Comparison of ENCODE assay signal across 3 cellular contexts in the genomic region with DNA sequence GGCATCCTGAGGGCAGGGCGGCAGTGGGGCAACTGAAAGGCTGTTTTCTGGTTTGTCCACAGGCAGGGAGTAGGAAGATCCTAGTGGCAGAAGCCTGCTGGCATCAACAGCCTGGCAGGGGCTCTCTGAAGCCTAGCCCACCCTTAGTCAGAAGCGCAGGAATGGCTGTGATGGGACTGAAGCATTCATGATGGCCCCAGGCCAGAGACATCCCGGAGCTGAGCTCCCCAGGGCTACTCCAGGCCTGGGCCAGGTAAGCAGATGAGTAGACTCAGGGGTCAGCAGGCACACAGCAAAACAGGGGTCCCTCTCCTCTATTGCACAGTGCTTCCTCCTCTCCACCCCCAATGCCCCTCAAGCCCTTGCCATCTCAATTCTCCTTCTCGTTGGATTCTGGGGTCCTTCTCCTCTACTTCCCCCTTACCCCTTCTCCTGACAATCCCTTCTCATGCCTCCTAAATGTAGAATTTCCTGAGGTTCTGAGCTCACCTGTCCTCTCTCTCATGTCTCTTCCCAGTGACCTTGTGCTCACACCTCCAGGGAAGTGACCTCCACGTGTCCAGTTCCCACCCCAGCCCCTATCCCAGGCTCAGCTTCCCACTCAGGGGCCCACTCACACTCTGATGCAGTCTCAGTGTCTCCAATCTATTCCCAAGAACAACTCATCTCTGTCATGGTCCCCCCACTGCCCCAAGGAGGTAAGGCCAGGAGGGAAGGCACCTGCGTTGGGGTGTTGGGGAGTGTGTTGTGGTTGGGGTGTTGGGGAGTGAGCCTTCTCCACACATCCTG.
"Had no signal": no experiment of that assay in that cellular context is flagged by ENCODE, and none has a peak within 500 bp of the region (broad histone marks: within the 10 kb centered on the region; RNA-seq: fewer than 3 reads in every experiment).

No MANE protein-coding gene starts in this region.

- DNase-seq: GDM1, GF-D8 had no signal

- ATAC-seq: GM12878 had no signal

- H3K4me3 ChIP-seq: GM12878 had no signal
